In the genomic region with DNA sequence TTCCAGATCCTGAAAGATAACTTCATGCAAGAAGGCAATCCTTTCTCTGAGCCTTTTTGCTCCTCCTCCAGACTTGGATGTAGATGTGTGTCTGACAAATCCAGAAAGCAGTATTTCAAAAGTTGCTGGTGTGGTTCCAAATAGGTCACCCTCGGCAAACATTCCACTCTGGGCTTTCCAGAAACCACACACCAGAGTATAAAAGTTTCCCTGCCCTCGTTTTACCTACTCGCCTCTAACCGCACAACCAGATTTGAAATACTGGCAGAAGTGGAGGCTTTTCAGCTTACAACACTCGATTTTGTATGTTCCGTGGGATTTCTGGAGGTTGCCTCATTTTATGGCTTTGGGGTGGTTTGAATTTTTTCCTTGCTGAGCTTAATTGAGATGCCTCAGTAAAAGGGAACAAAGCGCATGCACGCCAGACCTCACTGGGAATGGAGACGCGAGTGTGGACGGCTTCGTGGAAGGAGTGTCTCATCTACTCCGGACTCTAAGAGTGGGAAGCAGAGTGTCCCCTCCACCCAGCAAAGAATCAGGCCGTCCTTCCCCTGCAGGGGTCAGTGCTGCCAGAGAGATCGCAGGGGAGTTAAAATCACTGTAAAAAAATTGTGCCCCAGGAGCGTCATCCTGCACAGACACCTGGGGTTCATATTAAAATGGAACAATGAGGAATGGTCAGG, we compare ENCODE assay signal across 2 cellular contexts.
TF ChIP-seq lines count a peak whose summit lies in the region.

No MANE protein-coding gene starts in this region.

TF ChIP-seq in liver, 16 proteins besides CTCF, POLR2A, EP300 and RAD21:
- TF ChIP-seq EGR1 (IDR thresholded peaks at IDR 0.05; ENCODE audit: low read depth in 2 of 2) (no peak), RXRA (IDR thresholded peaks at IDR 0.05) (peak; percentile 83 to 89), FOXA2 (IDR thresholded peaks at IDR 0.05) (no peak), NR2F2 (IDR thresholded peaks at IDR 0.05) (peak; percentile 32), JUND (IDR thresholded peaks at IDR 0.05) (peak in 1 of 2 donors; percentile 42), GABPA (IDR thresholded peaks at IDR 0.05 in 1 of 2, conservative IDR thresholded peaks at IDR 0.05 in 1 of 2) (no peak), YY1 (IDR thresholded peaks at IDR 0.05) (no peak), TAF1 (conservative IDR thresholded peaks at IDR 0.05) (no peak), HNF4G (IDR thresholded peaks at IDR 0.05) (no peak), FOXA1 (IDR thresholded peaks at IDR 0.05) (no peak), SP1 (IDR thresholded peaks at IDR 0.05) (peak; percentile 69), HNF4A (conservative IDR thresholded peaks at IDR 0.05) (peak; percentile 68 to 69)
- TF ChIP-seq, protein P1, sequence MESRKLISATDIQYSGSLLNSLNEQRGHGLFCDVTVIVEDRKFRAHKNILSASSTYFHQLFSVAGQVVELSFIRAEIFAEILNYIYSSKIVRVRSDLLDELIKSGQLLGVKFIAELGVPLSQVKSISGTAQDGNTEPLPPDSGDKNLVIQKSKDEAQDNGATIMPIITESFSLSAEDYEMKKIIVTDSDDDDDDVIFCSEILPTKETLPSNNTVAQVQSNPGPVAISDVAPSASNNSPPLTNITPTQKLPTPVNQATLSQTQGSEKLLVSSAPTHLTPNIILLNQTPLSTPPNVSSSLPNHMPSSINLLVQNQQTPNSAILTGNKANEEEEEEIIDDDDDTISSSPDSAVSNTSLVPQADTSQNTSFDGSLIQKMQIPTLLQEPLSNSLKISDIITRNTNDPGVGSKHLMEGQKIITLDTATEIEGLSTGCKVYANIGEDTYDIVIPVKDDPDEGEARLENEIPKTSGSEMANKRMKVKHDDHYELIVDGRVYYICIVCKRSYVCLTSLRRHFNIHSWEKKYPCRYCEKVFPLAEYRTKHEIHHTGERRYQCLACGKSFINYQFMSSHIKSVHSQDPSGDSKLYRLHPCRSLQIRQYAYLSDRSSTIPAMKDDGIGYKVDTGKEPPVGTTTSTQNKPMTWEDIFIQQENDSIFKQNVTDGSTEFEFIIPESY (IDR thresholded peaks at IDR 0.05), result no peak
- TF ChIP-seq, protein P2, sequence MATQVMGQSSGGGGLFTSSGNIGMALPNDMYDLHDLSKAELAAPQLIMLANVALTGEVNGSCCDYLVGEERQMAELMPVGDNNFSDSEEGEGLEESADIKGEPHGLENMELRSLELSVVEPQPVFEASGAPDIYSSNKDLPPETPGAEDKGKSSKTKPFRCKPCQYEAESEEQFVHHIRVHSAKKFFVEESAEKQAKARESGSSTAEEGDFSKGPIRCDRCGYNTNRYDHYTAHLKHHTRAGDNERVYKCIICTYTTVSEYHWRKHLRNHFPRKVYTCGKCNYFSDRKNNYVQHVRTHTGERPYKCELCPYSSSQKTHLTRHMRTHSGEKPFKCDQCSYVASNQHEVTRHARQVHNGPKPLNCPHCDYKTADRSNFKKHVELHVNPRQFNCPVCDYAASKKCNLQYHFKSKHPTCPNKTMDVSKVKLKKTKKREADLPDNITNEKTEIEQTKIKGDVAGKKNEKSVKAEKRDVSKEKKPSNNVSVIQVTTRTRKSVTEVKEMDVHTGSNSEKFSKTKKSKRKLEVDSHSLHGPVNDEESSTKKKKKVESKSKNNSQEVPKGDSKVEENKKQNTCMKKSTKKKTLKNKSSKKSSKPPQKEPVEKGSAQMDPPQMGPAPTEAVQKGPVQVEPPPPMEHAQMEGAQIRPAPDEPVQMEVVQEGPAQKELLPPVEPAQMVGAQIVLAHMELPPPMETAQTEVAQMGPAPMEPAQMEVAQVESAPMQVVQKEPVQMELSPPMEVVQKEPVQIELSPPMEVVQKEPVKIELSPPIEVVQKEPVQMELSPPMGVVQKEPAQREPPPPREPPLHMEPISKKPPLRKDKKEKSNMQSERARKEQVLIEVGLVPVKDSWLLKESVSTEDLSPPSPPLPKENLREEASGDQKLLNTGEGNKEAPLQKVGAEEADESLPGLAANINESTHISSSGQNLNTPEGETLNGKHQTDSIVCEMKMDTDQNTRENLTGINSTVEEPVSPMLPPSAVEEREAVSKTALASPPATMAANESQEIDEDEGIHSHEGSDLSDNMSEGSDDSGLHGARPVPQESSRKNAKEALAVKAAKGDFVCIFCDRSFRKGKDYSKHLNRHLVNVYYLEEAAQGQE (IDR thresholded peaks at IDR 0.05), result peak; percentile 14
- TF ChIP-seq, protein P3, sequence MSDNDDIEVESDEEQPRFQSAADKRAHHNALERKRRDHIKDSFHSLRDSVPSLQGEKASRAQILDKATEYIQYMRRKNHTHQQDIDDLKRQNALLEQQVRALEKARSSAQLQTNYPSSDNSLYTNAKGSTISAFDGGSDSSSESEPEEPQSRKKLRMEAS (IDR thresholded peaks at IDR 0.05), result no peak
- TF ChIP-seq, protein P4, sequence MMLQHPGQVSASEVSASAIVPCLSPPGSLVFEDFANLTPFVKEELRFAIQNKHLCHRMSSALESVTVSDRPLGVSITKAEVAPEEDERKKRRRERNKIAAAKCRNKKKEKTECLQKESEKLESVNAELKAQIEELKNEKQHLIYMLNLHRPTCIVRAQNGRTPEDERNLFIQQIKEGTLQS (IDR thresholded peaks at IDR 0.05), result no peak

TF ChIP-seq in HepG2, 621 proteins besides CTCF, POLR2A, EP300 and RAD21:
- TF ChIP-seq MEIS2 (CRISPR knock-in tag; IDR thresholded peaks at IDR 0.05) (no peak), HDAC6 (IDR thresholded peaks at IDR 0.05; ENCODE audit: low read depth, low read length) (no peak), PAWR (CRISPR knock-in tag; IDR thresholded peaks at IDR 0.05; ENCODE audit: borderline replicate concordance) (no peak), AHR (CRISPR knock-in tag; IDR thresholded peaks at IDR 0.05) (no peak), CAMTA2 (CRISPR knock-in tag; IDR thresholded peaks at IDR 0.05; ENCODE audit: borderline replicate concordance) (no peak), DR1 (CRISPR knock-in tag; IDR thresholded peaks at IDR 0.05) (no peak), ZFP62 (CRISPR knock-in tag; IDR thresholded peaks at IDR 0.05) (no peak), REL (CRISPR knock-in tag; conservative IDR thresholded peaks at IDR 0.05) (no peak)
- TF ChIP-seq, protein P5, sequence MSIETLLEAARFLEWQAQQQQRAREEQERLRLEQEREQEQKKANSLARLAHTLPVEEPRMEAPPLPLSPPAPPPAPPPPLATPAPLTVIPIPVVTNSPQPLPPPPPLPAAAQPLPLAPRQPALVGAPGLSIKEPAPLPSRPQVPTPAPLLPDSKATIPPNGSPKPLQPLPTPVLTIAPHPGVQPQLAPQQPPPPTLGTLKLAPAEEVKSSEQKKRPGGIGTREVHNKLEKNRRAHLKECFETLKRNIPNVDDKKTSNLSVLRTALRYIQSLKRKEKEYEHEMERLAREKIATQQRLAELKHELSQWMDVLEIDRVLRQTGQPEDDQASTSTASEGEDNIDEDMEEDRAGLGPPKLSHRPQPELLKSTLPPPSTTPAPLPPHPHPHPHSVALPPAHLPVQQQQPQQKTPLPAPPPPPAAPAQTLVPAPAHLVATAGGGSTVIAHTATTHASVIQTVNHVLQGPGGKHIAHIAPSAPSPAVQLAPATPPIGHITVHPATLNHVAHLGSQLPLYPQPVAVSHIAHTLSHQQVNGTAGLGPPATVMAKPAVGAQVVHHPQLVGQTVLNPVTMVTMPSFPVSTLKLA (IDR thresholded peaks at IDR 0.05), result no peak
- TF ChIP-seq, protein P6, sequence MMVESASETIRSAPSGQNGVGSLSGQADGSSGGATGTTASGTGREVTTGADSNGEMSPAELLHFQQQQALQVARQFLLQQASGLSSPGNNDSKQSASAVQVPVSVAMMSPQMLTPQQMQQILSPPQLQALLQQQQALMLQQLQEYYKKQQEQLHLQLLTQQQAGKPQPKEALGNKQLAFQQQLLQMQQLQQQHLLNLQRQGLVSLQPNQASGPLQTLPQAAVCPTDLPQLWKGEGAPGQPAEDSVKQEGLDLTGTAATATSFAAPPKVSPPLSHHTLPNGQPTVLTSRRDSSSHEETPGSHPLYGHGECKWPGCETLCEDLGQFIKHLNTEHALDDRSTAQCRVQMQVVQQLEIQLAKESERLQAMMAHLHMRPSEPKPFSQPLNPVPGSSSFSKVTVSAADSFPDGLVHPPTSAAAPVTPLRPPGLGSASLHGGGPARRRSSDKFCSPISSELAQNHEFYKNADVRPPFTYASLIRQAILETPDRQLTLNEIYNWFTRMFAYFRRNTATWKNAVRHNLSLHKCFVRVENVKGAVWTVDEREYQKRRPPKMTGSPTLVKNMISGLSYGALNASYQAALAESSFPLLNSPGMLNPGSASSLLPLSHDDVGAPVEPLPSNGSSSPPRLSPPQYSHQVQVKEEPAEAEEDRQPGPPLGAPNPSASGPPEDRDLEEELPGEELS (CRISPR knock-in tag; IDR thresholded peaks at IDR 0.05), result no peak
